In genomic region chr17:66304304-66305174, GRCh38 we compare ENCODE assay signal across 8 cellular contexts. TPM values are rescaled to one million over a fixed set of nuclear protein-coding genes. Genes with fewer than 3 reads are reported as not detected.
DNase-seq lines count a peak whose midpoint lies in the region; ATAC-seq and TF ChIP-seq lines count a peak whose summit lies in the region.

No MANE protein-coding gene starts in this region.

- H3K36me3 Mint-ChIP-seq in activated naive CD4-positive, alpha-beta T cell treated with anti-CD3 and anti-CD28 coated beads, Interleukin-2, amount 50 U/mL, for 72 hours, result peaks cover 55 to 81% of the 10 kb centered on the region in 2 donors
- H3K36me3 Mint-ChIP-seq in stimulated activated effector memory CD8-positive, alpha-beta T cell treated with anti-CD3 and anti-CD28 coated beads, Interleukin-12 subunit alpha, Interleukin-12 subunit beta, amount 100 ng/mL, for 72 hours, result peaks cover 57% of the 10 kb centered on the region

- H3K9me3 Mint-ChIP-seq in activated naive CD4-positive, alpha-beta T cell treated with anti-CD3 and anti-CD28 coated beads, Interleukin-2, amount 50 U/mL, for 72 hours, result no peaks in the 10 kb centered on the region
- H3K9me3 Mint-ChIP-seq in stimulated activated effector memory CD8-positive, alpha-beta T cell treated with anti-CD3 and anti-CD28 coated beads, Interleukin-12 subunit alpha, Interleukin-12 subunit beta, amount 100 ng/mL, for 72 hours, result no peaks in the 10 kb centered on the region

- TF ChIP-seq CTCF in omental fat pad (IDR thresholded peaks at IDR 0.05), result no peak

- ATAC-seq in activated naive CD4-positive, alpha-beta T cell treated with anti-CD3 and anti-CD28 coated beads, Interleukin-2, amount 50 U/mL, for 72 hours, result peak; percentile 28 to 46
- ATAC-seq in stimulated activated effector memory CD8-positive, alpha-beta T cell treated with anti-CD3 and anti-CD28 coated beads, Interleukin-12 subunit alpha, Interleukin-12 subunit beta, amount 100 ng/mL, for 72 hours, result peak; percentile 31
- no peak for ATAC-seq in HG03135 (IDR thresholded peaks at IDR 0.05; ENCODE audit: unreplicated experiment)
- ATAC-seq in HG03521 (IDR thresholded peaks at IDR 0.05; ENCODE audit: unreplicated experiment), result no peak
- no peak for ATAC-seq in omental fat pad (ENCODE audit: low FRiP score)

- no peaks in the 10 kb centered on the region for H3K36me3 ChIP-seq in iPS-20b (ENCODE audit: insufficient read depth, low read depth, low read length)

- DNase-seq in ELF-1 (ENCODE audit: low read depth, low spot score), result peak; percentile 47
- peak; percentile 40 for DNase-seq in NCI-H2107 (lab: John Stamatoyannopoulos, UW)
- DNase-seq in activated naive CD4-positive, alpha-beta T cell treated with anti-CD3 and anti-CD28 coated beads, Interleukin-2, amount 50 U/mL, for 72 hours (ENCODE audit: low spot score in 2 of 2), result peak in 1 of 2 donors; percentile 54
- DNase-seq in stimulated activated effector memory CD8-positive, alpha-beta T cell treated with anti-CD3 and anti-CD28 coated beads, Interleukin-12 subunit alpha, Interleukin-12 subunit beta, amount 100 ng/mL, for 72 hours (ENCODE audit: low spot score in 2 of 2), result no peak
- DNase-seq in omental fat pad (ENCODE audit: low spot score), result no peak

- peak overlapping the region; percentile 63 for H3K4me3 ChIP-seq in iPS-20b (ENCODE audit: low read length)

- peak overlapping the region; percentile 89 to 98 for H3K27ac Mint-ChIP-seq in activated naive CD4-positive, alpha-beta T cell treated with anti-CD3 and anti-CD28 coated beads, Interleukin-2, amount 50 U/mL, for 72 hours
- peak overlapping the region; percentile 85 for H3K27ac Mint-ChIP-seq in stimulated activated effector memory CD8-positive, alpha-beta T cell treated with anti-CD3 and anti-CD28 coated beads, Interleukin-12 subunit alpha, Interleukin-12 subunit beta, amount 100 ng/mL, for 72 hours

- H3K27me3 ChIP-seq in iPS-20b (ENCODE audit: insufficient read depth, low read length), result peaks cover 36% of the 10 kb centered on the region

- peak overlapping the region; percentile 93 for H3K4me3 Mint-ChIP-seq in stimulated activated effector memory CD8-positive, alpha-beta T cell treated with anti-CD3 and anti-CD28 coated beads, Interleukin-12 subunit alpha, Interleukin-12 subunit beta, amount 100 ng/mL, for 72 hours

- H3K9me3 ChIP-seq in iPS-20b (ENCODE audit: insufficient read depth, low read depth, low read length), result no peaks in the 10 kb centered on the region

- H3K9ac ChIP-seq in iPS-20b (ENCODE audit: low read depth, low read length), result peak overlapping the region; percentile 11; the same call in 1 of the 2 replicates

- H3K4me1 Mint-ChIP-seq in stimulated activated effector memory CD8-positive, alpha-beta T cell treated with anti-CD3 and anti-CD28 coated beads, Interleukin-12 subunit alpha, Interleukin-12 subunit beta, amount 100 ng/mL, for 72 hours, result peaks cover 49% of the 10 kb centered on the region

- H3K27ac ChIP-seq in iPS-20b (ENCODE audit: low read length), result no peak overlapping the region

- peaks cover 25% of the 10 kb centered on the region for H3K4me1 ChIP-seq in iPS-20b (ENCODE audit: insufficient read depth, low read length)

RNA-seq across cellular contexts. Expression of gene PRKCA, which starts 2.1 kb away (rescaled TPM):
- total RNA-seq in activated naive CD4-positive, alpha-beta T cell treated with anti-CD3 and anti-CD28 coated beads, Interleukin-2, amount 50 U/mL, for 72 hours, result 100 to 1,000 TPM; 104 to 119 TPM
- total RNA-seq in omental fat pad, result 10 to 100 TPM in 2 of 4 donors, 1 to 10 TPM in 2; 6.7 to 14.3 (median 10.3) TPM

Comparison
In these comparisons a context has a peak if more than half of its experiments do, and no peak if none do; other contexts are left out.
1. DNase-seq: peak in ELF-1 (single experiment) and NCI-H2107 (single experiment); none in stimulated activated effector memory CD8-positive, alpha-beta T cell treated with anti-CD3 and anti-CD28 coated beads, Interleukin-12 subunit alpha, Interleukin-12 subunit beta, amount 100 ng/mL, for 72 hours (0 of 2) and omental fat pad (single experiment).
2. ATAC-seq: peak in activated naive CD4-positive, alpha-beta T cell treated with anti-CD3 and anti-CD28 coated beads, Interleukin-2, amount 50 U/mL, for 72 hours (2 of 2) and stimulated activated effector memory CD8-positive, alpha-beta T cell treated with anti-CD3 and anti-CD28 coated beads, Interleukin-12 subunit alpha, Interleukin-12 subunit beta, amount 100 ng/mL, for 72 hours (single experiment); none in HG03135 (single experiment), HG03521 (single experiment) and omental fat pad (single experiment).
3. RNA of gene PRKCA, which starts 2.1 kb away (total RNA-seq): 104 to 119 TPM in activated naive CD4-positive, alpha-beta T cell treated with anti-CD3 and anti-CD28 coated beads, Interleukin-2, amount 50 U/mL, for 72 hours; 6.7 to 14.3 TPM in omental fat pad; every median in the first group is over 4 times any median in the second.